8 cellular contexts compared by ENCODE assay signal in genomic region chr19:48510421-48511268, GRCh38. TPM values are rescaled to one million over a fixed set of nuclear protein-coding genes. Genes with fewer than 3 reads are reported as not detected.
DNase-seq lines count a peak whose midpoint lies in the region; FAIRE-seq and TF ChIP-seq lines count a peak whose summit lies in the region.

No MANE protein-coding gene starts in this region.

- H3K36me3 ChIP-seq in BE2C (no peaks in the 10 kb centered on the region), SK-N-SH (replicated peaks in 1 of 2; ENCODE audit: control insufficient read depth in 1 of 2, insufficient read depth in 2 of 2, low read length in 1 of 2) (no peaks in the 10 kb centered on the region), cardiac muscle cell (no peaks in the 10 kb centered on the region)

- H3K4me3 ChIP-seq in BE2C (ENCODE audit: low read depth, low read length) = peak overlapping the region; percentile 68
- H3K4me3 ChIP-seq in SK-N-SH (ENCODE audit: low read depth in 2 of 2, low read length in 1 of 2) = peak overlapping the region; percentile 59 to 77
- peak overlapping the region; percentile 13 for H3K4me3 ChIP-seq in cardiac muscle cell

- H3K36me3 Mint-ChIP-seq in activated naive CD8-positive, alpha-beta T cell = no peaks in the 10 kb centered on the region

- peak overlapping the region; percentile 84 for H3K4me2 ChIP-seq in SK-N-SH

- H3K9me3 Mint-ChIP-seq in activated naive CD8-positive, alpha-beta T cell (ENCODE audit: low read depth) = no peaks in the 10 kb centered on the region

- H3F3A ChIP-seq in SK-N-SH (replicated peaks; ENCODE audit: insufficient read depth) = peaks cover 11% of the 10 kb centered on the region

- no peak for TF ChIP-seq RAD21 in SK-N-SH (IDR thresholded peaks at IDR 0.05; ENCODE audit: low read length)

- peaks cover 8% of the 10 kb centered on the region for H3K4me1 Mint-ChIP-seq in activated naive CD8-positive, alpha-beta T cell (ENCODE audit: low read depth)

- WGBS in SK-N-SH (ENCODE audit: low lambda C conversion rate) = 24% methylated on average over 16 of the region's 24 CpGs

- peak overlapping the region; percentile 58 for H3K27ac Mint-ChIP-seq in activated naive CD8-positive, alpha-beta T cell

- no peaks in the 10 kb centered on the region for H3K27me3 Mint-ChIP-seq in activated naive CD8-positive, alpha-beta T cell

- no peaks in the 10 kb centered on the region for H3K9me3 ChIP-seq in BE2C
- no peaks in the 10 kb centered on the region for H3K9me3 ChIP-seq in SK-N-SH
- no peaks in the 10 kb centered on the region for H3K9me3 ChIP-seq in cardiac muscle cell (ENCODE audit: low read depth)

- POLR2A ChIA-PET in SK-N-SH (lab: Yijun Ruan, JAX) = no interaction called here

- TF ChIP-seq EP300 in SK-N-SH (IDR thresholded peaks at IDR 0.05; ENCODE audit: borderline replicate concordance in 1 of 2, low read depth in 1 of 2, low read length in 1 of 2) = no peak

- H3K4me1 ChIP-seq in BE2C (0 out of 2 replicates have a peak, but pooled peaks cover 2% of the 10 kb centered on the region), SK-N-SH (ENCODE audit: control insufficient read depth in 1 of 2, insufficient read depth in 2 of 2, low read depth in 1 of 2, low read length in 1 of 2) (peaks cover 0 to 22% of the 10 kb centered on the region in 2 experiments; a peak in 1 of 4 replicates), cardiac muscle cell (ENCODE audit: low read depth) (no peaks in the 10 kb centered on the region)

- H3K4me3 Mint-ChIP-seq in activated naive CD8-positive, alpha-beta T cell = peak overlapping the region; percentile 88

- H3K9ac ChIP-seq in SK-N-SH = peak overlapping the region; percentile 40; the same call in 1 of the 2 replicates

- H2AFZ ChIP-seq in SK-N-SH (ENCODE audit: low read depth) = peak overlapping the region; percentile 78

- TF ChIP-seq CTCF in BE2C (IDR thresholded peaks at IDR 0.05; ENCODE audit: low read depth, low read length) = no peak
- no peak for TF ChIP-seq CTCF in SK-N-SH (IDR thresholded peaks at IDR 0.05)
- TF ChIP-seq CTCF in cardiac muscle cell (IDR thresholded peaks at IDR 0.05; ENCODE audit: low read depth, low read length) = no peak

- H3K9me2 ChIP-seq in SK-N-SH = no peaks in the 10 kb centered on the region

- CTCF ChIA-PET in SK-N-SH (lab: Yijun Ruan, JAX) = interaction anchor here (0.8 to 8.8 kb wide), 3 partner anchors 21 to 98 kb away, joined by 3 to 142 read pairs (median 6); no protein-coding TSS in a partner anchor

- H3K27ac ChIP-seq in SK-N-SH (ENCODE audit: low read depth in 2 of 2, low read length in 1 of 2) = peak overlapping the region in 1 of 2 experiments; percentile 44; a peak in 1 of 4 replicates
- no peak overlapping the region for H3K27ac ChIP-seq in cardiac muscle cell

- no peaks in the 10 kb centered on the region for H3K79me2 ChIP-seq in SK-N-SH (ENCODE audit: insufficient read depth)

- peak; percentile 72 for FAIRE-seq in HTR-8/SVneo (lab: Jason Lieb, UNC)
- no peak for FAIRE-seq in urothelium cell line (lab: Jason Lieb, UNC)

- H3K27me3 ChIP-seq in BE2C = no peaks in the 10 kb centered on the region; the same call in 1 of the 2 replicates
- H3K27me3 ChIP-seq in SK-N-SH (ENCODE audit: insufficient read depth) = no peaks in the 10 kb centered on the region
- H3K27me3 ChIP-seq in cardiac muscle cell = peaks cover 22% of the 10 kb centered on the region

- H4K20me1 ChIP-seq in SK-N-SH (ENCODE audit: insufficient read depth) = no peaks in the 10 kb centered on the region

- peak; percentile 78 for DNase-seq in BE2C
- DNase-seq in HTR-8/SVneo (ENCODE audit: insufficient read length, low spot score) = no peak
- peak; percentile 80 for DNase-seq in SK-N-SH
- peak; percentile 58 to 69 for DNase-seq in cardiac muscle cell (ENCODE audit: low read depth in 1 of 2, low spot score in 1 of 2)
- peak; percentile 86 for DNase-seq in pons (ENCODE audit: low spot score)
- DNase-seq in urothelium cell line (ENCODE audit: low spot score) = peak; percentile 60
- no peak for DNase-seq in ureter (ENCODE audit: low spot score)

TF ChIP-seq in SK-N-SH, 30 proteins besides CTCF, POLR2A, EP300 and RAD21:
- TF ChIP-seq CHD2 (IDR thresholded peaks at IDR 0.05; ENCODE audit: low read length, partially characterized antibody) (peak; percentile 83), FOSL2 (IDR thresholded peaks at IDR 0.05; ENCODE audit: borderline replicate concordance, low read depth) (no peak), JUND (IDR thresholded peaks at IDR 0.05) (no peak), RXRA (IDR thresholded peaks at IDR 0.05; ENCODE audit: borderline replicate concordance, low read depth) (no peak), POLR2AphosphoS5 (IDR thresholded peaks at IDR 0.05; ENCODE audit: low read depth, low read length) (no peak), SIN3A (IDR thresholded peaks at IDR 0.05; ENCODE audit: borderline replicate concordance, low read depth, low read length) (no peak), YY1 (IDR thresholded peaks at IDR 0.05; ENCODE audit: low read depth) (no peak), NFIC (IDR thresholded peaks at IDR 0.05; ENCODE audit: borderline replicate concordance) (no peak), MXI1 (IDR thresholded peaks at IDR 0.05; ENCODE audit: low read depth, low read length) (peak; percentile 47; the same call in 1 of the 2 replicates)
- TF ChIP-seq, protein P1, sequence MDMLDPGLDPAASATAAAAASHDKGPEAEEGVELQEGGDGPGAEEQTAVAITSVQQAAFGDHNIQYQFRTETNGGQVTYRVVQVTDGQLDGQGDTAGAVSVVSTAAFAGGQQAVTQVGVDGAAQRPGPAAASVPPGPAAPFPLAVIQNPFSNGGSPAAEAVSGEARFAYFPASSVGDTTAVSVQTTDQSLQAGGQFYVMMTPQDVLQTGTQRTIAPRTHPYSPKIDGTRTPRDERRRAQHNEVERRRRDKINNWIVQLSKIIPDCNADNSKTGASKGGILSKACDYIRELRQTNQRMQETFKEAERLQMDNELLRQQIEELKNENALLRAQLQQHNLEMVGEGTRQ (IDR thresholded peaks at IDR 0.05; ENCODE audit: borderline replicate concordance, low read depth, low read length) = no peak

RNA-seq across cellular contexts. Expression of gene LMTK3, which starts 1.0 kb away (rescaled TPM):
- 6.4 TPM for polyA plus RNA-seq in BE2C (2012; ENCODE audit: insufficient read depth, insufficient read length, low read depth)
- 2.0 and 3.2 TPM in 2 replicates for polyA plus RNA-seq in SK-N-SH (2012; rRNA removed)
- polyA plus RNA-seq in SK-N-SH (2012; cell fraction: cytosol; rRNA removed) = 1.0 and 2.3 TPM in 2 replicates
- polyA plus RNA-seq in SK-N-SH (2012; cell fraction: nucleus; rRNA removed) = 10.9 and 13.2 TPM in 2 replicates
- 3.0 and 7.4 TPM in 2 replicates for total RNA-seq in cardiac muscle cell
- 1.1 and 2.2 TPM in 2 replicates for polyA plus RNA-seq in cardiac muscle cell
- 5.1 TPM for total RNA-seq in ureter

RNA-seq across cellular contexts. Expression of gene SULT2B1, which starts 41.3 kb away (rescaled TPM):
- not detected for polyA plus RNA-seq in BE2C (2012; ENCODE audit: insufficient read depth, insufficient read length, low read depth)
- polyA plus RNA-seq in SK-N-SH (2012; rRNA removed) = 0.86 and 0.92 TPM in 2 replicates
- polyA plus RNA-seq in SK-N-SH (2012; cell fraction: cytosol; rRNA removed) = 0.40 and 0.50 TPM in 2 replicates
- 0.14 and 0.33 TPM in 2 replicates for polyA plus RNA-seq in SK-N-SH (2012; cell fraction: nucleus; rRNA removed)
- not detected in 2 replicates for total RNA-seq in cardiac muscle cell
- 0.20 and 0.85 TPM in 2 replicates for polyA plus RNA-seq in cardiac muscle cell
- 1.6 TPM for total RNA-seq in ureter

RNA-seq across cellular contexts. Expression of gene CYTH2, which starts 41.5 kb away (rescaled TPM):
- 97.8 TPM for polyA plus RNA-seq in BE2C (2012; ENCODE audit: insufficient read depth, insufficient read length, low read depth)
- polyA plus RNA-seq in SK-N-SH (2012; rRNA removed) (69.5 and 77.6 TPM in 2 replicates), cardiac muscle cell (103 and 138 TPM in 2 replicates)
- 42.6 and 43.6 TPM in 2 replicates for polyA plus RNA-seq in SK-N-SH (2012; cell fraction: cytosol; rRNA removed)
- polyA plus RNA-seq in SK-N-SH (2012; cell fraction: nucleus; rRNA removed) = 308 and 364 TPM in 2 replicates
- total RNA-seq in cardiac muscle cell (179 and 211 TPM in 2 replicates), ureter (61.6 TPM)

RNA-seq across cellular contexts. Expression of gene KCNJ14, which starts 55.3 kb away (rescaled TPM):
- polyA plus RNA-seq in BE2C (2012; ENCODE audit: insufficient read depth, insufficient read length, low read depth) = 4.9 TPM
- polyA plus RNA-seq in SK-N-SH (2012; rRNA removed) (1.1 and 1.2 TPM in 2 replicates), cardiac muscle cell (0.61 and 1.5 TPM in 2 replicates)
- 0.54 and 0.93 TPM in 2 replicates for polyA plus RNA-seq in SK-N-SH (2012; cell fraction: cytosol; rRNA removed)
- polyA plus RNA-seq in SK-N-SH (2012; cell fraction: nucleus; rRNA removed) = 6.1 and 7.2 TPM in 2 replicates
- total RNA-seq in cardiac muscle cell (0.56 and 1.7 TPM in 2 replicates), ureter (1.5 TPM)

Comparison
In these comparisons a context has a peak if more than half of its experiments do, and no peak if none do; other contexts are left out.
1. DNase-seq: peak in BE2C (single experiment), SK-N-SH (single experiment), cardiac muscle cell (2 of 2), pons (single experiment) and urothelium cell line (single experiment); none in HTR-8/SVneo (single experiment) and ureter (single experiment).
2. H3K4me3 ChIP-seq: peak in every context shown above with its lines; median percentile 68 in BE2C; 68 in SK-N-SH; 13 in cardiac muscle cell.